In genomic region chr14:99212646-99213045, GRCh38 we compare ENCODE assay signal across 28 cellular contexts. TPM values are rescaled to one million over a fixed set of nuclear protein-coding genes. Genes with fewer than 3 reads are reported as not detected.
DNase-seq lines count a peak whose midpoint lies in the region; ATAC-seq and TF ChIP-seq lines count a peak whose summit lies in the region.
"Had no signal": no experiment of that assay in that cellular context is flagged by ENCODE, and none has a peak within 500 bp of the region (broad histone marks: within the 10 kb centered on the region; RNA-seq: fewer than 3 reads in every experiment).

No MANE protein-coding gene starts in this region.

- DNase-seq in activated CD8-positive, alpha-beta memory T cell treated with anti-CD3 and anti-CD28 coated beads, Interleukin-2, amount 10 ng/mL, durations not matched to agents 7 days and 5 days = no peak
- no peak for DNase-seq in activated CD8-positive, alpha-beta memory T cell treated with anti-CD3 and anti-CD28 coated beads, Interleukin-2, amount 50 U/mL, for 48 hours
- DNase-seq in CD8-positive, alpha-beta memory T cell = peak in 1 of 5 donors; percentile 49
- DNase-seq in naive thymus-derived CD8-positive, alpha-beta T cell = no peak
- DNase-seq in SHP77 (lab: John Stamatoyannopoulos, UW) (no peak), hepatocyte (ENCODE audit: low spot score) (no peak)
- DNase-seq: amniotic stem cell; Calu3; colonic mucosa; DND-41; foreskin melanocyte; Kasumi-1; left ventricle myocardium inferior; MV-4-11; naive B cell; NCI-H510A treated with DMSO at 0.1 percent for 48 hours; ovary; PC-9; retina; stimulated activated CD4-positive, alpha-beta T cell treated with anti-CD3 and anti-CD28 coated beads, Interleukin-2, amount 100 ng/mL, for 24 hours; testis; uterus had no signal

- WGBS in hepatocyte (ENCODE audit: low lambda C conversion rate, missing lambda C conversion rate) = 100% methylated on average over 3 of the region's 3 CpGs

- H3K27me3 Mint-ChIP-seq in activated CD8-positive, alpha-beta memory T cell treated with anti-CD3 and anti-CD28 coated beads, Interleukin-2, amount 10 ng/mL, durations not matched to agents 7 days and 5 days = no peaks in the 10 kb centered on the region
- peaks cover 0 to 6% of the 10 kb centered on the region in 2 donors for H3K27me3 Mint-ChIP-seq in CD8-positive, alpha-beta memory T cell
- no peaks in the 10 kb centered on the region for H3K27me3 Mint-ChIP-seq in activated naive CD8-positive, alpha-beta T cell
- H3K27me3 Mint-ChIP-seq in naive thymus-derived CD8-positive, alpha-beta T cell = no peaks in the 10 kb centered on the region
- H3K27me3 Mint-ChIP-seq: naive B cell had no signal

- H3K27ac ChIP-seq in CD8-positive, alpha-beta memory T cell (ENCODE audit: low read depth, low read length) = no peak overlapping the region
- H3K27ac ChIP-seq in hepatocyte = no peak overlapping the region
- H3K27ac ChIP-seq: colonic mucosa, esophagus muscularis mucosa, left ventricle myocardium inferior, ovary, PC-9, testis, uterus had no signal

- peak overlapping the region; percentile 79 for H3K27ac Mint-ChIP-seq in activated CD8-positive, alpha-beta memory T cell treated with anti-CD3 and anti-CD28 coated beads, Interleukin-2, amount 10 ng/mL, durations not matched to agents 7 days and 5 days
- peak overlapping the region; percentile 93 to 98 (median 95) for H3K27ac Mint-ChIP-seq in CD8-positive, alpha-beta memory T cell
- H3K27ac Mint-ChIP-seq in activated naive CD8-positive, alpha-beta T cell = peak overlapping the region; percentile 100
- H3K27ac Mint-ChIP-seq in naive thymus-derived CD8-positive, alpha-beta T cell = peak overlapping the region; percentile 87 to 99 (median 96)

- peak; percentile 13 for ATAC-seq in activated CD8-positive, alpha-beta memory T cell treated with anti-CD3 and anti-CD28 coated beads, Interleukin-2, amount 10 ng/mL, durations not matched to agents 7 days and 5 days
- peak; percentile 14 to 36 for ATAC-seq in naive thymus-derived CD8-positive, alpha-beta T cell
- ATAC-seq in HG02870 (IDR thresholded peaks at IDR 0.05; ENCODE audit: unreplicated experiment) = no peak

- H3K9me3 ChIP-seq in CD8-positive, alpha-beta memory T cell (ENCODE audit: low read length) = no peaks in the 10 kb centered on the region
- no peaks in the 10 kb centered on the region for H3K9me3 ChIP-seq in hepatocyte (ENCODE audit: low read depth)
- H3K9me3 ChIP-seq: colonic mucosa, esophagus muscularis mucosa, HAP-1, left ventricle myocardium inferior, ovary, testis, uterus had no signal

- no peaks in the 10 kb centered on the region for H3K27me3 ChIP-seq in CD8-positive, alpha-beta memory T cell (ENCODE audit: insufficient read depth, low read length, poor library complexity, severe bottlenecking)
- H3K27me3 ChIP-seq in hepatocyte = no peaks in the 10 kb centered on the region
- H3K27me3 ChIP-seq: colonic mucosa, ovary, testis, uterus had no signal

- CTCF ChIA-PET in activated CD8-positive, alpha-beta memory T cell treated with anti-CD3 and anti-CD28 coated beads, Interleukin-2, amount 10 ng/mL, durations not matched to agents 7 days and 5 days (lab: Charles Lee) = interaction anchor here (1.1 to 2.8 kb wide), 4 partner anchors 13 to 23 kb away, joined by 3 to 16 read pairs (median 6); no protein-coding TSS in a partner anchor
- CTCF ChIA-PET in CD8-positive, alpha-beta memory T cell (lab: Charles Lee) = interaction anchor here (1.2 kb wide), 2 partner anchors 17 to 54 kb away, joined by 3 to 4 read pairs; no protein-coding TSS in a partner anchor

- H2AFZ ChIP-seq in hepatocyte = no peak overlapping the region
- H2AFZ ChIP-seq: PC-9 had no signal

- POLR2A ChIA-PET in CD8-positive, alpha-beta memory T cell (lab: Charles Lee) = no interaction called here
- POLR2A ChIA-PET in naive thymus-derived CD8-positive, alpha-beta T cell (lab: Charles Lee) = interaction anchor here (0.7 to 76.3 kb wide), 7 partner anchors 1 to 59 kb away, joined by 3 to 2798 read pairs (median 8); partner anchors contain the start of gene BCL11B

- H3K4me3 Mint-ChIP-seq in activated CD8-positive, alpha-beta memory T cell treated with anti-CD3 and anti-CD28 coated beads, Interleukin-2, amount 10 ng/mL, durations not matched to agents 7 days and 5 days = peak overlapping the region; percentile 13
- peak overlapping the region; percentile 71 to 90 (median 80) for H3K4me3 Mint-ChIP-seq in CD8-positive, alpha-beta memory T cell
- H3K4me3 Mint-ChIP-seq in activated naive CD8-positive, alpha-beta T cell = peak overlapping the region; percentile 86
- peak overlapping the region; percentile 69 to 98 (median 85) for H3K4me3 Mint-ChIP-seq in naive thymus-derived CD8-positive, alpha-beta T cell
- H3K4me3 Mint-ChIP-seq: naive B cell had no signal

- H3K4me1 ChIP-seq in CD8-positive, alpha-beta memory T cell (ENCODE audit: insufficient read depth, low read length) = peaks cover 99% of the 10 kb centered on the region
- H3K4me1 ChIP-seq in hepatocyte (ENCODE audit: insufficient read depth) = peaks cover 15% of the 10 kb centered on the region
- H3K4me1 ChIP-seq: colonic mucosa, HAP-1, left ventricle myocardium inferior, uterus had no signal

- H3K36me3 ChIP-seq in CD8-positive, alpha-beta memory T cell (ENCODE audit: insufficient read depth, low read length) = peaks cover 7% of the 10 kb centered on the region
- H3K36me3 ChIP-seq in hepatocyte (replicated peaks; ENCODE audit: insufficient read depth, low read depth) = no peaks in the 10 kb centered on the region
- H3K36me3 ChIP-seq: colonic mucosa, esophagus muscularis mucosa, HAP-1, left ventricle myocardium inferior, ovary, uterus had no signal

- no peaks in the 10 kb centered on the region for H4K20me1 ChIP-seq in hepatocyte (ENCODE audit: insufficient read depth, poor library complexity, severe bottlenecking)

- H3K9me3 Mint-ChIP-seq in activated CD8-positive, alpha-beta memory T cell treated with anti-CD3 and anti-CD28 coated beads, Interleukin-2, amount 10 ng/mL, durations not matched to agents 7 days and 5 days (ENCODE audit: low read depth) = no peaks in the 10 kb centered on the region
- no peaks in the 10 kb centered on the region for H3K9me3 Mint-ChIP-seq in CD8-positive, alpha-beta memory T cell
- no peaks in the 10 kb centered on the region for H3K9me3 Mint-ChIP-seq in activated naive CD8-positive, alpha-beta T cell (ENCODE audit: low read depth)
- H3K9me3 Mint-ChIP-seq in naive thymus-derived CD8-positive, alpha-beta T cell = no peaks in the 10 kb centered on the region

- H3K36me3 Mint-ChIP-seq in activated CD8-positive, alpha-beta memory T cell treated with anti-CD3 and anti-CD28 coated beads, Interleukin-2, amount 10 ng/mL, durations not matched to agents 7 days and 5 days = peaks cover 35% of the 10 kb centered on the region
- peaks cover 0 to 80% (median 17%) of the 10 kb centered on the region in 3 donors for H3K36me3 Mint-ChIP-seq in CD8-positive, alpha-beta memory T cell
- peaks cover 3% of the 10 kb centered on the region for H3K36me3 Mint-ChIP-seq in activated naive CD8-positive, alpha-beta T cell
- H3K36me3 Mint-ChIP-seq in naive thymus-derived CD8-positive, alpha-beta T cell = peaks cover 4 to 62% (median 6%) of the 10 kb centered on the region in 3 donors
- H3K36me3 Mint-ChIP-seq: naive B cell had no signal

- peaks cover 95% of the 10 kb centered on the region for H3K4me1 Mint-ChIP-seq in activated CD8-positive, alpha-beta memory T cell treated with anti-CD3 and anti-CD28 coated beads, Interleukin-2, amount 10 ng/mL, durations not matched to agents 7 days and 5 days
- peaks cover 98 to 100% (median 100%) of the 10 kb centered on the region in 3 donors for H3K4me1 Mint-ChIP-seq in CD8-positive, alpha-beta memory T cell
- H3K4me1 Mint-ChIP-seq in activated naive CD8-positive, alpha-beta T cell (ENCODE audit: low read depth) = peaks cover 97% of the 10 kb centered on the region
- H3K4me1 Mint-ChIP-seq in naive thymus-derived CD8-positive, alpha-beta T cell = peaks cover 72 to 99% (median 99%) of the 10 kb centered on the region in 4 donors
- H3K4me1 Mint-ChIP-seq: naive B cell had no signal

- H3K4me2 ChIP-seq in hepatocyte = no peak overlapping the region
- H3K4me2 ChIP-seq: PC-9, smooth muscle cell had no signal

- H3K79me2 ChIP-seq in hepatocyte = peaks cover 2% of the 10 kb centered on the region

- peak overlapping the region; percentile 16 for H3K4me3 ChIP-seq in CD8-positive, alpha-beta memory T cell (ENCODE audit: low read length)
- no peak overlapping the region for H3K4me3 ChIP-seq in hepatocyte
- H3K4me3 ChIP-seq: colonic mucosa, esophagus muscularis mucosa, HAP-1, left ventricle myocardium inferior, ovary, PC-9, smooth muscle cell, testis, uterus had no signal

- TF ChIP-seq CTCF in hepatocyte (IDR thresholded peaks at IDR 0.05; ENCODE audit: poor library complexity) = no peak

- H3K9me2 ChIP-seq in hepatocyte (replicated peaks; ENCODE audit: insufficient read depth) = no peaks in the 10 kb centered on the region

RNA-seq across cellular contexts. Expression of gene BCL11B, which starts 59.4 kb away (rescaled TPM):
- 10 to 100 TPM; 53.0 to 66.2 TPM for total RNA-seq in activated CD8-positive, alpha-beta memory T cell treated with anti-CD3 and anti-CD28 coated beads, Interleukin-2, amount 10 ng/mL, durations not matched to agents 7 days and 5 days
- total RNA-seq in CD8-positive, alpha-beta memory T cell = 10 to 100 TPM; 42.0 to 42.5 TPM
- polyA plus RNA-seq in CD8-positive, alpha-beta memory T cell = 9.7 TPM
- total RNA-seq in naive thymus-derived CD8-positive, alpha-beta T cell = 100 to 1,000 TPM; 206 to 209 TPM
- 10 to 100 TPM in 1 of 3 donors, 1 to 10 TPM in 2; 8.2 to 12.1 (median 9.5) TPM for polyA plus RNA-seq in naive thymus-derived CD8-positive, alpha-beta T cell
- 1.8 and 3.2 TPM in 2 replicates for total RNA-seq in hepatocyte
- 0.28 and 0.50 TPM in 2 replicates for polyA plus RNA-seq in hepatocyte
- total RNA-seq: PC-9 had no signal
- polyA plus RNA-seq: BJ had no signal

Comparison
In these comparisons a context has a peak if more than half of its experiments do, and no peak if none do; other contexts are left out.
1. H3K4me3 Mint-ChIP-seq: peak in every context shown above with its lines; median percentile 86 in activated naive CD8-positive, alpha-beta T cell; 85 in naive thymus-derived CD8-positive, alpha-beta T cell; 80 in CD8-positive, alpha-beta memory T cell; 13 in activated CD8-positive, alpha-beta memory T cell treated with anti-CD3 and anti-CD28 coated beads, Interleukin-2, amount 10 ng/mL, durations not matched to agents 7 days and 5 days.
2. RNA of gene BCL11B, which starts 59.4 kb away (total RNA-seq): 206 to 209 TPM in naive thymus-derived CD8-positive, alpha-beta T cell, 53.0 to 66.2 TPM in activated CD8-positive, alpha-beta memory T cell treated with anti-CD3 and anti-CD28 coated beads, Interleukin-2, amount 10 ng/mL, durations not matched to agents 7 days and 5 days and 42.0 to 42.5 TPM in CD8-positive, alpha-beta memory T cell; 1.8 to 3.2 TPM in hepatocyte; every median in the first group is over 10 times any median in the second.
3. Peak in every context shown above with its lines, with median percentiles within 50 percentile points of each other: H3K27ac Mint-ChIP-seq.